ENCODE assay signal across 8 cellular contexts in genomic region chr2:68318686-68319396, GRCh38. TPM values are rescaled to one million over a fixed set of nuclear protein-coding genes. Genes with fewer than 3 reads are reported as not detected.
DNase-seq lines count a peak whose midpoint lies in the region; ATAC-seq and TF ChIP-seq lines count a peak whose summit lies in the region.

No MANE protein-coding gene starts in this region.

- H3K36me3 Mint-ChIP-seq in stimulated activated naive B cell treated with anti-CD40 and anti-IgM and Interleukin-4, amounts not matched to agents 10 μg/mL and 1 μg/mL and 100 μg/mL, for 72 hours = peaks cover 2 to 3% of the 10 kb centered on the region in 2 donors

- H2AFZ ChIP-seq in mammary epithelial cell (ENCODE audit: low read depth, low read length) = peak overlapping the region; percentile 70

- H3K4me1 Mint-ChIP-seq in stimulated activated naive B cell treated with anti-CD40 and anti-IgM and Interleukin-4, amounts not matched to agents 10 μg/mL and 1 μg/mL and 100 μg/mL, for 72 hours = peaks cover 7 to 24% of the 10 kb centered on the region in 2 donors

- no TSS peak for BruUV-seq in mammary epithelial cell (replicated peaks; lab: Mats Ljungman, UMichigan)

- peak overlapping the region in 2 of 3 experiments; percentile 23 to 37 for H3K4me3 ChIP-seq in mammary epithelial cell (replicated peaks in 1 of 3; ENCODE audit: insufficient read depth in 1 of 3, low read depth in 2 of 3, low read length in 3 of 3)
- peak overlapping the region; percentile 57 for H3K4me3 ChIP-seq in kidney epithelial cell (ENCODE audit: low read depth, low read length)

- intact Hi-C loops in mammary epithelial cell (cut with micrococcal nuclease) = no loop called here

- peaks cover 20% of the 10 kb centered on the region for H3K27me3 ChIP-seq in mammary epithelial cell (ENCODE audit: insufficient read depth, low read length)
- no peaks in the 10 kb centered on the region for H3K27me3 ChIP-seq in kidney epithelial cell (ENCODE audit: control insufficient read depth, insufficient read depth, low read length)

- H3K9me3 Mint-ChIP-seq in stimulated activated naive B cell treated with anti-CD40 and anti-IgM and Interleukin-4, amounts not matched to agents 10 μg/mL and 1 μg/mL and 100 μg/mL, for 72 hours = no peaks in the 10 kb centered on the region

- H3K4me3 Mint-ChIP-seq in stimulated activated naive B cell treated with anti-CD40 and anti-IgM and Interleukin-4, amounts not matched to agents 10 μg/mL and 1 μg/mL and 100 μg/mL, for 72 hours = peak overlapping the region; percentile 84 to 86

- peaks cover 34 to 46% of the 10 kb centered on the region in 2 donors for H3K27me3 Mint-ChIP-seq in stimulated activated naive B cell treated with anti-CD40 and anti-IgM and Interleukin-4, amounts not matched to agents 10 μg/mL and 1 μg/mL and 100 μg/mL, for 72 hours

- H3K27ac ChIP-seq in mammary epithelial cell (ENCODE audit: insufficient read depth, low read depth, low read length) = no peak overlapping the region

- H3K9me3 ChIP-seq in mammary epithelial cell (replicated peaks; ENCODE audit: insufficient read depth, low read length) = no peaks in the 10 kb centered on the region

- peak overlapping the region; percentile 86 for H3K27ac Mint-ChIP-seq in stimulated activated naive B cell treated with anti-CD40 and anti-IgM and Interleukin-4, amounts not matched to agents 10 μg/mL and 1 μg/mL and 100 μg/mL, for 72 hours

- H3K4me1 ChIP-seq in mammary epithelial cell (ENCODE audit: insufficient read depth, low read length) = peaks cover 14% of the 10 kb centered on the region

- dilution Hi-C loops in mammary epithelial cell (cut with HindIII; ENCODE audit: low sequenced_read_pairs) = no loop called here

- in situ Hi-C loops in mammary epithelial cell (cut with MboI; ENCODE audit: low sequenced_read_pairs in 2 of 2) = no loop called here

- ATAC-seq in stimulated activated naive B cell treated with anti-CD40 and anti-IgM and Interleukin-4, amounts not matched to agents 10 μg/mL and 1 μg/mL and 100 μg/mL, for 72 hours (replicated peaks) = peak; percentile 45 to 54
- no peak for ATAC-seq in HG02642 (IDR thresholded peaks at IDR 0.05; ENCODE audit: poor library complexity, unreplicated experiment)
- ATAC-seq in HG03139 (IDR thresholded peaks at IDR 0.05; ENCODE audit: unreplicated experiment) = no peak

- DNase-seq in A172 (ENCODE audit: low spot score) (peak; percentile 12), HT1080 (ENCODE audit: low read depth) (peak; percentile 28), mammary epithelial cell (peak; percentile 3), kidney epithelial cell (ENCODE audit: low read depth) (no peak), COLO829 (ENCODE audit: low spot score) (no peak)
- no peak for DNase-seq in stimulated activated naive B cell treated with anti-CD40 and anti-IgM and Interleukin-4, amounts not matched to agents 10 μg/mL and 1 μg/mL and 100 μg/mL, for 72 hours

- CTCF ChIA-PET in mammary epithelial cell (lab: Charles Lee; ENCODE audit: low non-redundant PET) = interaction anchor here (0.6 kb wide), 1 partner anchor 668 kb away, joined by 4 read pairs; no protein-coding TSS in a partner anchor

- no peaks in the 10 kb centered on the region for H4K20me1 ChIP-seq in mammary epithelial cell (ENCODE audit: insufficient read depth, low read length)

- peak overlapping the region; percentile 84 for H3K4me2 ChIP-seq in mammary epithelial cell (ENCODE audit: insufficient read depth, low read depth, low read length)

- no peak overlapping the region for H3K9ac ChIP-seq in mammary epithelial cell (ENCODE audit: insufficient read depth, low read length)

- 41% methylated on average over 10 of the region's 40 CpGs for WGBS in mammary epithelial cell (ENCODE audit: low coverage, missing lambda C conversion rate)

- no peaks in the 10 kb centered on the region for H3K36me3 ChIP-seq in mammary epithelial cell (ENCODE audit: insufficient read depth, low read length)
- no peaks in the 10 kb centered on the region for H3K36me3 ChIP-seq in kidney epithelial cell (ENCODE audit: control insufficient read depth, insufficient read depth, low read length)

- H3K79me2 ChIP-seq in mammary epithelial cell (ENCODE audit: insufficient read depth, low read length) = no peaks in the 10 kb centered on the region

- TF ChIP-seq CTCF in mammary epithelial cell (conservative IDR thresholded peaks at IDR 0.05 in 1 of 2, IDR thresholded peaks at IDR 0.05 in 1 of 2; ENCODE audit: extremely low read depth in 1 of 2, insufficient read depth in 1 of 2, low read depth in 1 of 2, low read length in 2 of 2) (no peak), kidney epithelial cell (IDR thresholded peaks at IDR 0.05; ENCODE audit: insufficient read depth, low read length, poor library complexity, severe bottlenecking) (no peak)

RNA-seq across cellular contexts. Expression of gene CNRIP1, which starts 0.9 kb away (rescaled TPM):
- total RNA-seq in A172 (2014; rRNA removed; shearing (Covaris generic)) = 11.4 and 13.1 TPM in 2 replicates
- total RNA-seq in HT1080 (2014; rRNA removed; shearing (Covaris generic)) = 50.4 and 69.7 TPM in 2 replicates
- 58.2 and 58.7 TPM in 2 replicates for polyA plus RNA-seq in HT1080 (2015; cell fraction: cytosol; rRNA removed)
- 40.3 TPM in 2 replicates for polyA plus RNA-seq in HT1080 (2015; cell fraction: nucleus; rRNA removed)
- total RNA-seq in mammary epithelial cell (under 1 TPM in 1 of 2 donors, not detected in 1; under 0.01 TPM), kidney epithelial cell (7.9 and 8.8 TPM in 2 replicates)
- not detected for polyA plus RNA-seq in mammary epithelial cell
- not detected for polyA minus RNA-seq in mammary epithelial cell

RNA-seq across cellular contexts. Expression of gene PLEK, which starts 46.2 kb away (rescaled TPM):
- not detected in 2 replicates for total RNA-seq in A172 (2014; rRNA removed; shearing (Covaris generic))
- total RNA-seq in HT1080 (2014; rRNA removed; shearing (Covaris generic)) = not detected in 2 replicates
- 0.06 TPM in 1 of 2 replicates, not detected in the other for polyA plus RNA-seq in HT1080 (2015; cell fraction: cytosol; rRNA removed)
- not detected in 2 replicates for polyA plus RNA-seq in HT1080 (2015; cell fraction: nucleus; rRNA removed)
- under 1 TPM in 1 of 2 donors, not detected in 1; 0.09 TPM for total RNA-seq in mammary epithelial cell
- 0.07 TPM for polyA plus RNA-seq in mammary epithelial cell
- polyA minus RNA-seq in mammary epithelial cell = not detected
- not detected in 2 replicates for total RNA-seq in kidney epithelial cell

Comparison
In these comparisons a context has a peak if more than half of its experiments do, and no peak if none do; other contexts are left out.
1. DNase-seq: peak in A172 (single experiment), HT1080 (single experiment) and mammary epithelial cell (single experiment); none in kidney epithelial cell (single experiment), stimulated activated naive B cell treated with anti-CD40 and anti-IgM and Interleukin-4, amounts not matched to agents 10 μg/mL and 1 μg/mL and 100 μg/mL, for 72 hours (single experiment) and COLO829 (single experiment).
2. ATAC-seq: peak in stimulated activated naive B cell treated with anti-CD40 and anti-IgM and Interleukin-4, amounts not matched to agents 10 μg/mL and 1 μg/mL and 100 μg/mL, for 72 hours (2 of 2); none in HG02642 (single experiment) and HG03139 (single experiment).